In genomic region chr6:14693301-14694192, GRCh38 we compare ENCODE assay signal across 30 cellular contexts.
DNase-seq lines count a peak whose midpoint lies in the region; ATAC-seq, FAIRE-seq and TF ChIP-seq lines count a peak whose summit lies in the region.
"Had no signal": no experiment of that assay in that cellular context is flagged by ENCODE, and none has a peak within 500 bp of the region (broad histone marks: within the 10 kb centered on the region; RNA-seq: fewer than 3 reads in every experiment).

No MANE protein-coding gene starts in this region.

- TF ChIP-seq POLR2A in K562 (conservative IDR thresholded peaks at IDR 0.05) = no peak

- H3K4me1 Mint-ChIP-seq in activated CD4-positive, alpha-beta T cell treated with anti-CD3 and anti-CD28 coated beads for 36 hours = no peaks in the 10 kb centered on the region
- no peaks in the 10 kb centered on the region for H3K4me1 Mint-ChIP-seq in CD8-positive, alpha-beta T cell (ENCODE audit: low read depth)
- H3K4me1 Mint-ChIP-seq: CD4-positive, alpha-beta memory T cell; naive thymus-derived CD8-positive, alpha-beta T cell had no signal

- H3K27ac ChIP-seq in K562 (ENCODE audit: extremely low read depth, low read depth, low read length) (peak overlapping the region; percentile 50; the same call in 2 of the 3 replicates), mesendoderm (ENCODE audit: low read depth, low read length) (no peak overlapping the region), colonic mucosa (no peak overlapping the region)
- H3K27ac ChIP-seq in CD8-positive, alpha-beta T cell (ENCODE audit: low read depth, low read length) = no peak overlapping the region
- H3K27ac ChIP-seq: KMS-11, RWPE1, sigmoid colon, tibial artery had no signal

- H2BK15ac ChIP-seq in mesendoderm (replicated peaks; ENCODE audit: low read depth) = no peak overlapping the region

- H4K20me1 ChIP-seq in Loucy (ENCODE audit: insufficient read depth, low read length, poor library complexity, severe bottlenecking) = no peaks in the 10 kb centered on the region
- no peaks in the 10 kb centered on the region for H4K20me1 ChIP-seq in K562 (replicated peaks; ENCODE audit: control insufficient read depth, insufficient read depth, low read length)

- H3K4me1 ChIP-seq in Loucy (ENCODE audit: insufficient read depth, low read length, poor library complexity, severe bottlenecking) (no peaks in the 10 kb centered on the region), K562 (replicated peaks in 1 of 2; ENCODE audit: control insufficient read depth in 2 of 2, insufficient read depth in 2 of 2, low read length in 2 of 2) (peaks cover 4 to 28% of the 10 kb centered on the region in 2 experiments; a peak in 4 of 5 replicates), mesendoderm (ENCODE audit: control insufficient read depth, low read depth, low read length) (no peaks in the 10 kb centered on the region), colonic mucosa (no peaks in the 10 kb centered on the region)
- no peaks in the 10 kb centered on the region for H3K4me1 ChIP-seq in CD8-positive, alpha-beta T cell (ENCODE audit: insufficient read depth, low read length)
- H3K4me1 ChIP-seq: sigmoid colon, tibial artery had no signal

- H3K56ac ChIP-seq in mesendoderm (ENCODE audit: low read length) = no peak overlapping the region

- CTCF ChIA-PET in activated CD4-positive, alpha-beta T cell treated with anti-CD3 and anti-CD28 coated beads for 36 hours (lab: Charles Lee) = interaction anchor here (1.4 kb wide), 1 partner anchor 9 kb away, joined by 4 read pairs; no protein-coding TSS in a partner anchor
- CTCF ChIA-PET in K562 (lab: Yijun Ruan, JAX; ENCODE audit: low intra/inter-chr PET ratio) = no interaction called here
- CTCF ChIA-PET in CD8-positive, alpha-beta T cell (lab: Charles Lee) = interaction anchor here (0.8 kb wide), 1 partner anchor 627 kb away, joined by 3 read pairs; no protein-coding TSS in a partner anchor

- no peak overlapping the region for H3K18ac ChIP-seq in mesendoderm (ENCODE audit: low read length)

- no peak overlapping the region for H3K27ac Mint-ChIP-seq in activated CD4-positive, alpha-beta T cell treated with anti-CD3 and anti-CD28 coated beads for 36 hours
- no peak overlapping the region for H3K27ac Mint-ChIP-seq in CD8-positive, alpha-beta T cell
- H3K27ac Mint-ChIP-seq: activated naive CD4-positive, alpha-beta T cell treated with anti-CD3 and anti-CD28 coated beads, Interleukin-2, amount 50 U/mL, for 72 hours; CD4-positive, alpha-beta memory T cell; naive thymus-derived CD8-positive, alpha-beta T cell; T-helper 1 cell treated with Interleukin-12 subunit alpha and Interleukin-12 subunit beta and Interleukin-4 antibody, amounts not matched to agents 30 μg/mL and 1 μg/mL, for 36 hours had no signal

- no peak overlapping the region for H4K8ac ChIP-seq in mesendoderm (ENCODE audit: low read depth, low read length)

- no peak for DNase-seq in activated CD4-positive, alpha-beta T cell treated with anti-CD3 and anti-CD28 coated beads for 36 hours
- no peak for DNase-seq in activated CD4-positive, alpha-beta T cell treated with anti-CD3 and anti-CD28 coated beads, Interleukin-2, amount 50 U/mL, for 1 hour
- DNase-seq in K562 (ENCODE audit: extremely low read depth in 1 of 4, low spot score in 3 of 4) (peak in 1 of 4 experiments; percentile 64), mesendoderm (peak; percentile 48), colonic mucosa (no peak)
- DNase-seq in stimulated activated CD4-positive, alpha-beta T cell treated with anti-CD3 and anti-CD28 coated beads, Interleukin-4, amount 100 ng/mL, for 24 hours = no peak
- DNase-seq in CD8-positive, alpha-beta T cell = no peak
- DNase-seq: activated effector memory CD4-positive, alpha-beta T cell treated with Interleukin-2 at 50 U/mL for 16 hours; anterior cingulate cortex; CD4-positive, alpha-beta memory T cell; MM.1S; naive thymus-derived CD8-positive, alpha-beta T cell; NCI-H1417 treated with DMSO at 0.1 percent for 48 hours; NCI-H2029 treated with DMSO at 0.1 percent for 48 hours; NCI-H226; NCI-H774; sigmoid colon; stimulated activated CD4-positive, alpha-beta T cell treated with anti-CD3 and anti-CD28 coated beads, Interleukin-12 subunit alpha, Interleukin-12 subunit beta, amount 100 ng/mL, for 4 hours; stimulated activated CD4-positive, alpha-beta T cell treated with anti-CD3 and anti-CD28 coated beads, Interleukin-2, amount 100 ng/mL, for 48 hours; tibial artery had no signal

- H3K23ac ChIP-seq in mesendoderm (ENCODE audit: low read length) = no peak overlapping the region

- H3K36me3 ChIP-seq in Loucy (ENCODE audit: insufficient read depth, low read length) = no peaks in the 10 kb centered on the region
- no peaks in the 10 kb centered on the region for H3K36me3 ChIP-seq in K562 (ENCODE audit: control insufficient read depth, insufficient read depth, low read length)
- H3K36me3 ChIP-seq in mesendoderm (ENCODE audit: control insufficient read depth, insufficient read depth, low read length) = no peaks in the 10 kb centered on the region
- no peaks in the 10 kb centered on the region for H3K36me3 ChIP-seq in colonic mucosa
- H3K36me3 ChIP-seq in CD8-positive, alpha-beta T cell (ENCODE audit: insufficient read depth, low read length) = no peaks in the 10 kb centered on the region
- H3K36me3 ChIP-seq: sigmoid colon, tibial artery had no signal

- TF ChIP-seq EP300 in K562 (IDR thresholded peaks at IDR 0.05; ENCODE audit: low read length) = no peak

- no peaks in the 10 kb centered on the region for H3K9me3 Mint-ChIP-seq in activated CD4-positive, alpha-beta T cell treated with anti-CD3 and anti-CD28 coated beads for 36 hours (ENCODE audit: low read depth)
- H3K9me3 Mint-ChIP-seq in CD8-positive, alpha-beta T cell = no peaks in the 10 kb centered on the region
- H3K9me3 Mint-ChIP-seq: activated naive CD4-positive, alpha-beta T cell treated with anti-CD3 and anti-CD28 coated beads, Interleukin-2, amount 50 U/mL, for 72 hours; CD4-positive, alpha-beta memory T cell; naive thymus-derived CD8-positive, alpha-beta T cell; T-helper 1 cell treated with Interleukin-12 subunit alpha and Interleukin-12 subunit beta and Interleukin-4 antibody, amounts not matched to agents 30 μg/mL and 1 μg/mL, for 36 hours had no signal

- TF ChIP-seq CTCF in Loucy (conservative IDR thresholded peaks at IDR 0.05; ENCODE audit: low read length) (no peak), K562 (IDR thresholded peaks at IDR 0.05 in 2 of 3, conservative IDR thresholded peaks at IDR 0.05 in 1 of 3; ENCODE audit: insufficient read depth in 2 of 3, low read depth in 1 of 3, low read length in 3 of 3) (no peak), colonic mucosa (IDR thresholded peaks at IDR 0.05) (no peak)
- no peak for TF ChIP-seq CTCF in CD8-positive, alpha-beta T cell (IDR thresholded peaks at IDR 0.05)

- H3K9me3 ChIP-seq in Loucy (ENCODE audit: insufficient read depth, low read depth, low read length) = no peaks in the 10 kb centered on the region
- no peaks in the 10 kb centered on the region for H3K9me3 ChIP-seq in K562 (replicated peaks; ENCODE audit: control insufficient read depth, insufficient read depth, low read depth, low read length)
- H3K9me3 ChIP-seq in colonic mucosa = no peaks in the 10 kb centered on the region
- H3K9me3 ChIP-seq in CD8-positive, alpha-beta T cell (ENCODE audit: low read length) = no peaks in the 10 kb centered on the region
- H3K9me3 ChIP-seq: sigmoid colon, tibial artery had no signal

- intact Hi-C loops in activated CD4-positive, alpha-beta T cell treated with anti-CD3 and anti-CD28 coated beads for 36 hours (cut with DNase I, micrococcal nuclease) = no loop called here
- intact Hi-C loops in K562 (cut with micrococcal nuclease) = no loop called here
- intact Hi-C loops in colonic mucosa (cut with DNase I) = no loop called here
- intact Hi-C loops in CD8-positive, alpha-beta T cell (cut with DNase I, micrococcal nuclease) = loop anchor here in 1 of 2 experiments (1.0 kb wide), 1 partner anchor 47 kb away; no protein-coding TSS in a partner anchor

- H3K9me1 ChIP-seq in K562 (ENCODE audit: control insufficient read depth, insufficient read depth, low read length) = no peaks in the 10 kb centered on the region

- H4K5ac ChIP-seq in mesendoderm (ENCODE audit: low read length) = no peak overlapping the region

- H2BK5ac ChIP-seq in mesendoderm (ENCODE audit: low read length) = no peak overlapping the region

- peak; percentile 26 for ATAC-seq in activated CD4-positive, alpha-beta T cell treated with anti-CD3 and anti-CD28 coated beads for 36 hours
- ATAC-seq in K562 = peak; percentile 80
- ATAC-seq in CD8-positive, alpha-beta T cell = no peak
- ATAC-seq: activated CD4-positive, CD25-positive, alpha-beta regulatory T cell treated with anti-CD3 and anti-CD28 coated beads, Interleukin-2, amount 50 U/mL, for 24 hours; naive thymus-derived CD8-positive, alpha-beta T cell had no signal

- no peaks in the 10 kb centered on the region for H3K79me1 ChIP-seq in mesendoderm (ENCODE audit: low read length)

- H3F3A ChIP-seq in Loucy (ENCODE audit: low read depth) = no peaks in the 10 kb centered on the region

- no peaks in the 10 kb centered on the region for H3K9me2 ChIP-seq in Loucy (replicated peaks; ENCODE audit: low read depth, low read length)

- POLR2A ChIA-PET in activated CD4-positive, alpha-beta T cell treated with anti-CD3 and anti-CD28 coated beads for 36 hours (lab: Charles Lee) = no interaction called here
- POLR2A ChIA-PET in K562 (lab: Yijun Ruan, JAX) = interaction anchor here (0.6 to 1.8 kb wide), 7 partner anchors 8 to 238 kb away, joined by 3 to 11 read pairs (median 3); no protein-coding TSS in a partner anchor
- POLR2A ChIA-PET in CD8-positive, alpha-beta T cell (lab: Charles Lee) = no interaction called here

- H3K9ac ChIP-seq in Loucy (ENCODE audit: low read depth, low read length, poor library complexity, severe bottlenecking) (no peak overlapping the region), K562 (ENCODE audit: insufficient read depth in 1 of 2, low read depth in 2 of 2, low read length in 2 of 2) (peak overlapping the region in 1 of 2 experiments; percentile 29; a peak in 1 of 4 replicates), mesendoderm (ENCODE audit: low read length) (no peak overlapping the region), colonic mucosa (ENCODE audit: low read depth in 2 of 2, low read length in 2 of 2) (no peak overlapping the region)
- H3K9ac ChIP-seq: KMS-11 had no signal

- H3K79me2 ChIP-seq in Loucy (ENCODE audit: insufficient read depth, low read length) (no peaks in the 10 kb centered on the region), K562 (ENCODE audit: control insufficient read depth, insufficient read depth, low read length) (no peaks in the 10 kb centered on the region), mesendoderm (ENCODE audit: control insufficient read depth, insufficient read depth, low read length) (no peaks in the 10 kb centered on the region)

- no peak for FAIRE-seq in K562 (lab: Jason Lieb, UNC)
- FAIRE-seq: endothelial cell of umbilical vein, GM19239, H54, islet of Langerhans had no signal

- in situ Hi-C loops in K562 (cut with MboI) = no loop called here

- H3K27me3 ChIP-seq in Loucy (ENCODE audit: insufficient read depth, low read length, poor library complexity, severe bottlenecking) (no peaks in the 10 kb centered on the region), K562 (ENCODE audit: control insufficient read depth in 2 of 2, insufficient read depth in 2 of 2, low read length in 2 of 2) (no peaks in the 10 kb centered on the region), mesendoderm (ENCODE audit: insufficient read depth, low read length, poor library complexity) (no peaks in the 10 kb centered on the region), colonic mucosa (no peaks in the 10 kb centered on the region)
- H3K27me3 ChIP-seq in CD8-positive, alpha-beta T cell (ENCODE audit: insufficient read depth, low read length) = no peaks in the 10 kb centered on the region
- H3K27me3 ChIP-seq: sigmoid colon, tibial artery had no signal

- no peak overlapping the region for H3K4ac ChIP-seq in mesendoderm (ENCODE audit: low read depth, low read length)

- no peak overlapping the region for H2AK5ac ChIP-seq in mesendoderm (ENCODE audit: low read length)

- H3K4me3 Mint-ChIP-seq in activated CD4-positive, alpha-beta T cell treated with anti-CD3 and anti-CD28 coated beads for 36 hours = no peak overlapping the region
- H3K4me3 Mint-ChIP-seq in CD8-positive, alpha-beta T cell = no peak overlapping the region
- H3K4me3 Mint-ChIP-seq: CD4-positive, alpha-beta memory T cell; naive thymus-derived CD8-positive, alpha-beta T cell; T-helper 1 cell treated with Interleukin-12 subunit alpha and Interleukin-12 subunit beta and Interleukin-4 antibody, amounts not matched to agents 30 μg/mL and 1 μg/mL, for 36 hours had no signal

- no TSS peak for BruUV-seq in K562 (replicated peaks; lab: Mats Ljungman, UMichigan)

- H3K36me3 Mint-ChIP-seq in activated CD4-positive, alpha-beta T cell treated with anti-CD3 and anti-CD28 coated beads for 36 hours (ENCODE audit: low read depth) = no peaks in the 10 kb centered on the region
- no peaks in the 10 kb centered on the region for H3K36me3 Mint-ChIP-seq in CD8-positive, alpha-beta T cell
- H3K36me3 Mint-ChIP-seq: activated naive CD4-positive, alpha-beta T cell treated with anti-CD3 and anti-CD28 coated beads, Interleukin-2, amount 50 U/mL, for 72 hours; CD4-positive, alpha-beta memory T cell; naive thymus-derived CD8-positive, alpha-beta T cell had no signal

- no peak overlapping the region for H2BK120ac ChIP-seq in mesendoderm (ENCODE audit: low read depth, low read length)

- no peak overlapping the region for H3K4me3 ChIP-seq in Loucy (ENCODE audit: low read length, poor library complexity, severe bottlenecking)
- no peak overlapping the region for H3K4me3 ChIP-seq in K562
- no peak overlapping the region for H3K4me3 ChIP-seq in mesendoderm (ENCODE audit: low read length)
- H3K4me3 ChIP-seq in colonic mucosa = no peak overlapping the region
- no peak overlapping the region for H3K4me3 ChIP-seq in CD8-positive, alpha-beta T cell (ENCODE audit: low read depth, low read length)
- H3K4me3 ChIP-seq: sigmoid colon, tibial artery had no signal

- 45% methylated on average over 10 of the region's 10 CpGs for WGBS in K562 (ENCODE audit: insufficient coverage, low coverage, missing lambda C conversion rate)
- no CpG with 5 or more reads among the region's 10 CpGs for WGBS in mesendoderm (ENCODE audit: extremely low coverage, insufficient coverage, low lambda C conversion rate)

- H3K27me3 Mint-ChIP-seq in activated CD4-positive, alpha-beta T cell treated with anti-CD3 and anti-CD28 coated beads for 36 hours = no peaks in the 10 kb centered on the region
- peaks cover 4% of the 10 kb centered on the region for H3K27me3 Mint-ChIP-seq in CD8-positive, alpha-beta T cell (ENCODE audit: low read depth)

- no peak overlapping the region for H3K4me2 ChIP-seq in Loucy (ENCODE audit: low read depth, low read length, poor library complexity, severe bottlenecking)
- H3K4me2 ChIP-seq in K562 (ENCODE audit: insufficient read depth, low read length) = peak overlapping the region; percentile 42
- no peak overlapping the region for H3K4me2 ChIP-seq in mesendoderm (ENCODE audit: low read length)
- H3K4me2 ChIP-seq: KMS-11 had no signal

- peak overlapping the region; percentile 50 for H2AFZ ChIP-seq in Loucy (ENCODE audit: low read length)
- H2AFZ ChIP-seq in K562 (ENCODE audit: low read depth, low read length) = peak overlapping the region; percentile 94

- TF ChIP-seq RAD21 in K562 (CRISPR knock-in tag; conservative IDR thresholded peaks at IDR 0.05 in 1 of 2, IDR thresholded peaks at IDR 0.05 in 1 of 2) = no peak; a peak in 1 of 4 replicates
